Comparison of ENCODE assay signal across 1 cellular context in genomic region chr1:66168467-66168887, GRCh38.
TF ChIP-seq lines count a peak whose summit lies in the region.

No MANE protein-coding gene starts in this region.

TF ChIP-seq in SK-N-SH treated with all-trans-retinoic acid at 6 μM for 48 hours, 23 proteins besides CTCF, POLR2A, EP300 and RAD21 (continued from another document):
- TF ChIP-seq TSHZ2 (CRISPR knock-in tag; IDR thresholded peaks at IDR 0.05), result no peak
- TF ChIP-seq PATZ1 (CRISPR knock-in tag; IDR thresholded peaks at IDR 0.05; ENCODE audit: borderline replicate concordance), result no peak
- no peak for TF ChIP-seq BACH2 (CRISPR knock-in tag; IDR thresholded peaks at IDR 0.05; ENCODE audit: borderline replicate concordance)
- TF ChIP-seq PPARA (CRISPR knock-in tag; IDR thresholded peaks at IDR 0.05; ENCODE audit: borderline replicate concordance), result no peak
- TF ChIP-seq ZNF70 (CRISPR knock-in tag; IDR thresholded peaks at IDR 0.05), result no peak
- no peak for TF ChIP-seq TCF4 (CRISPR knock-in tag; IDR thresholded peaks at IDR 0.05; ENCODE audit: borderline replicate concordance)
